32 cellular contexts compared by ENCODE assay signal in genomic region chr1:14039894-14040430, GRCh38.
DNase-seq lines count a peak whose midpoint lies in the region; ATAC-seq, FAIRE-seq and TF ChIP-seq lines count a peak whose summit lies in the region.
"Had no signal": no experiment of that assay in that cellular context is flagged by ENCODE, and none has a peak within 500 bp of the region (broad histone marks: within the 10 kb centered on the region; RNA-seq: fewer than 3 reads in every experiment).

No MANE protein-coding gene starts in this region.

- in situ Hi-C loops in GM12878 (cut with MboI): no loop called here

- intact Hi-C loops in GM12878 (cut with micrococcal nuclease; ENCODE audit: unreplicated experiment): no loop called here

- 0 out of 4 replicates have a peak, but pooled peaks of 1 of the 2 experiments have one; percentile 25 for TF ChIP-seq EP300 in GM12878 (IDR thresholded peaks at IDR 0.05; ENCODE audit: borderline replicate concordance in 1 of 2, control insufficient read depth in 1 of 2, low read depth in 2 of 2, low read length in 2 of 2)

- RAD21 ChIA-PET in GM12878 (lab: Charles Lee; ENCODE audit: unreplicated experiment): no interaction called here

- peak overlapping the region; percentile 6 for H3K27ac ChIP-seq in HUES48 (ENCODE audit: low read depth, low read length)
- no peak overlapping the region for H3K27ac ChIP-seq in GM12878 (ENCODE audit: control insufficient read depth, insufficient read depth)
- H3K27ac ChIP-seq in Peyer's patch: no peak overlapping the region
- H3K27ac ChIP-seq: breast epithelium, esophagus squamous epithelium, left ventricle myocardium inferior, testis had no signal

- TF ChIP-seq CTCF in GM12864 (IDR thresholded peaks at IDR 0.05; ENCODE audit: low read depth, low read length, missing control alignments) (no peak), GM12878 (IDR thresholded peaks at IDR 0.05 in 2 of 3, conservative IDR thresholded peaks at IDR 0.05 in 1 of 3; ENCODE audit: control insufficient read depth in 2 of 3, extremely low read depth in 1 of 3, insufficient read depth in 1 of 3, low read depth in 3 of 3, low read length in 3 of 3) (no peak), type B pancreatic cell (conservative IDR thresholded peaks at IDR 0.05) (no peak), Peyer's patch (IDR thresholded peaks at IDR 0.05) (no peak)

- peak; percentile 24 for DNase-seq in GM12864 (ENCODE audit: low read depth)
- DNase-seq in GM12878 (ENCODE audit: low read depth, low spot score): peak; percentile 16
- DNase-seq in type B pancreatic cell (ENCODE audit: extremely low spot score, unreplicated experiment): no peak
- no peak for DNase-seq in activated naive CD8-positive, alpha-beta T cell treated with anti-CD3 and anti-CD28 coated beads for 36 hours
- DNase-seq in Peyer's patch: no peak
- DNase-seq in MV-4-11 (lab: John Stamatoyannopoulos, UW): no peak
- DNase-seq: activated CD8-positive, alpha-beta T cell treated with anti-CD3 and anti-CD28 coated beads for 36 hours; cortex of kidney; esophagus squamous epithelium; GOT3; immature natural killer cell; IMR-90; left ventricle myocardium inferior; naive thymus-derived CD8-positive, alpha-beta T cell; NCI-H1417; NCI-H2081 treated with DMSO at 0.1 percent for 48 hours; NCI-H226; NCI-H774; stimulated activated naive CD8-positive, alpha-beta T cell treated with anti-CD3 and anti-CD28 coated beads, Interleukin-15, Interleukin-2, amounts not matched to agents 100 U/mL and 50 U/mL, for 24 hours; testis had no signal

- H3K4me1 Mint-ChIP-seq in type B pancreatic cell (ENCODE audit: unreplicated experiment): no peaks in the 10 kb centered on the region
- peaks cover 2% of the 10 kb centered on the region for H3K4me1 Mint-ChIP-seq in activated naive CD8-positive, alpha-beta T cell treated with anti-CD3 and anti-CD28 coated beads for 36 hours
- H3K4me1 Mint-ChIP-seq: activated naive CD4-positive, alpha-beta T cell treated with anti-CD3 and anti-CD28 coated beads, Interleukin-2, amount 50 U/mL, for 24 hours; activated T-helper 17 cell treated with anti-CD3 and anti-CD28 coated beads, Interleukin-2, amount 50 U/mL, for 72 hours; CD4-positive, CD25-positive, alpha-beta regulatory T cell; immature natural killer cell; mesothelial cell of epicardium; naive thymus-derived CD8-positive, alpha-beta T cell had no signal

- H4K20me1 ChIP-seq in GM12878 (ENCODE audit: control insufficient read depth, insufficient read depth): no peaks in the 10 kb centered on the region

- WGBS in GM12878 (ENCODE audit: insufficient coverage, insufficient replicate concordance, low lambda C conversion rate, missing lambda C conversion rate): 16% methylated on average over 9 of the region's 9 CpGs

- FAIRE-seq in GM12878 (lab: Jason Lieb, UNC) (no peak), islet of Langerhans (lab: Jason Lieb, UNC) (peak; percentile 92)
- FAIRE-seq: A204.1, D721Med, frontal cortex, GM19239 had no signal

- no peak overlapping the region for H2AFZ ChIP-seq in GM12878 (ENCODE audit: control insufficient read depth, low read depth, low read length)

- no peak overlapping the region for H3K27ac Mint-ChIP-seq in type B pancreatic cell
- no peak overlapping the region for H3K27ac Mint-ChIP-seq in activated naive CD8-positive, alpha-beta T cell treated with anti-CD3 and anti-CD28 coated beads for 36 hours
- H3K27ac Mint-ChIP-seq: activated CD8-positive, alpha-beta T cell treated with anti-CD3 and anti-CD28 coated beads for 36 hours; activated naive CD4-positive, alpha-beta T cell treated with anti-CD3 and anti-CD28 coated beads, Interleukin-2, amount 50 U/mL, for 24 hours; activated T-helper 17 cell treated with anti-CD3 and anti-CD28 coated beads, Interleukin-2, amount 50 U/mL, for 72 hours; CD4-positive, CD25-positive, alpha-beta regulatory T cell; immature natural killer cell; mesothelial cell of epicardium had no signal

- no TSS peak for BruUV-seq in GM12878 (replicated peaks; lab: Mats Ljungman, UMichigan)

- TF ChIP-seq RAD21 in GM12878 (IDR thresholded peaks at IDR 0.05; ENCODE audit: insufficient read depth, low read depth, low read length): no peak

- H3K4me1 ChIP-seq in HUES48 (ENCODE audit: control insufficient read depth, insufficient read depth, low read length) (0 out of 2 replicates have a peak, but pooled peaks cover 6% of the 10 kb centered on the region), GM12878 (ENCODE audit: control insufficient read depth, insufficient read depth, low read length) (no peaks in the 10 kb centered on the region), Peyer's patch (no peaks in the 10 kb centered on the region)
- H3K4me1 ChIP-seq: breast epithelium, esophagus squamous epithelium, left ventricle myocardium inferior, testis had no signal

- H3K4me3 Mint-ChIP-seq in type B pancreatic cell: no peak overlapping the region
- H3K4me3 Mint-ChIP-seq in activated naive CD8-positive, alpha-beta T cell treated with anti-CD3 and anti-CD28 coated beads for 36 hours: no peak overlapping the region
- H3K4me3 Mint-ChIP-seq: activated CD8-positive, alpha-beta T cell treated with anti-CD3 and anti-CD28 coated beads for 36 hours; activated naive CD4-positive, alpha-beta T cell treated with anti-CD3 and anti-CD28 coated beads, Interleukin-2, amount 50 U/mL, for 24 hours; activated T-helper 17 cell treated with anti-CD3 and anti-CD28 coated beads, Interleukin-2, amount 50 U/mL, for 72 hours; CD4-positive, CD25-positive, alpha-beta regulatory T cell; immature natural killer cell; mesothelial cell of epicardium; naive thymus-derived CD8-positive, alpha-beta T cell had no signal

- no peak overlapping the region for H3K9ac ChIP-seq in HUES48 (ENCODE audit: low read depth, low read length)
- H3K9ac ChIP-seq in GM12878 (ENCODE audit: control insufficient read depth, insufficient read depth, low read length): no peak overlapping the region

- H3K4me3 ChIP-seq in GM12864 (ENCODE audit: low read depth, low read length) (no peak overlapping the region), HUES48 (ENCODE audit: low read depth, low read length) (no peak overlapping the region), GM12878 (no peak overlapping the region), Peyer's patch (no peak overlapping the region)
- H3K4me3 ChIP-seq: breast epithelium, esophagus squamous epithelium, left ventricle myocardium inferior, testis had no signal

- H3K9me3 ChIP-seq in HUES48 (ENCODE audit: control insufficient read depth, insufficient read depth, low read length) (peaks cover 15% of the 10 kb centered on the region), GM12878 (replicated peaks; ENCODE audit: control insufficient read depth, insufficient read depth, low read length) (no peaks in the 10 kb centered on the region; the same call in 2 of the 3 replicates), Peyer's patch (peaks cover 0 to 9% (median 3%) of the 10 kb centered on the region in 4 donors)
- H3K9me3 ChIP-seq: testis had no signal

- H3K9me3 Mint-ChIP-seq in type B pancreatic cell: no peaks in the 10 kb centered on the region
- H3K9me3 Mint-ChIP-seq in activated naive CD8-positive, alpha-beta T cell treated with anti-CD3 and anti-CD28 coated beads for 36 hours: peaks cover 22% of the 10 kb centered on the region

- no peaks in the 10 kb centered on the region for H3K36me3 Mint-ChIP-seq in type B pancreatic cell
- H3K36me3 Mint-ChIP-seq in activated naive CD8-positive, alpha-beta T cell treated with anti-CD3 and anti-CD28 coated beads for 36 hours: no peaks in the 10 kb centered on the region
- H3K36me3 Mint-ChIP-seq: CD4-positive, CD25-positive, alpha-beta regulatory T cell; immature natural killer cell; mesothelial cell of epicardium had no signal

- SMC1A ChIA-PET in GM12878 (lab: Charles Lee; ENCODE audit: uncharacterized antibody, unreplicated experiment): no interaction called here

- peaks cover 5% of the 10 kb centered on the region for H3K27me3 Mint-ChIP-seq in type B pancreatic cell
- H3K27me3 Mint-ChIP-seq in activated naive CD8-positive, alpha-beta T cell treated with anti-CD3 and anti-CD28 coated beads for 36 hours: peaks cover 4% of the 10 kb centered on the region
- H3K27me3 Mint-ChIP-seq: CD4-positive, CD25-positive, alpha-beta regulatory T cell had no signal

- POLR2A ChIA-PET in GM12878 (lab: Charles Lee): no interaction called here

- no peak for ATAC-seq in GM12878
- ATAC-seq: activated CD8-positive, alpha-beta T cell treated with anti-CD3 and anti-CD28 coated beads for 36 hours; activated T-helper 17 cell treated with anti-CD3 and anti-CD28 coated beads, Interleukin-2, amount 50 U/mL, for 72 hours; naive thymus-derived CD8-positive, alpha-beta T cell; SK-N-SH treated with all-trans-retinoic acid at 6 μM for 48 hours; stimulated activated naive CD8-positive, alpha-beta T cell treated with anti-CD3 and anti-CD28 coated beads, Interleukin-15, Interleukin-2, amounts not matched to agents 100 U/mL and 50 U/mL, for 24 hours had no signal

- no peaks in the 10 kb centered on the region for H3K79me2 ChIP-seq in GM12878 (ENCODE audit: control insufficient read depth, insufficient read depth, low read length)

- no peaks in the 10 kb centered on the region for H3K36me3 ChIP-seq in HUES48 (ENCODE audit: control insufficient read depth, insufficient read depth, low read length)
- no peaks in the 10 kb centered on the region for H3K36me3 ChIP-seq in GM12878 (ENCODE audit: control insufficient read depth in 2 of 2, insufficient read depth in 2 of 2, low read length in 1 of 2)
- no peaks in the 10 kb centered on the region for H3K36me3 ChIP-seq in Peyer's patch
- H3K36me3 ChIP-seq: breast epithelium, esophagus squamous epithelium, left ventricle myocardium inferior had no signal

- TF ChIP-seq POLR2A in GM12878 (IDR thresholded peaks at IDR 0.05; ENCODE audit: low read depth, low read length) (no peak), Peyer's patch (IDR thresholded peaks at IDR 0.05) (no peak)

- CTCF ChIA-PET in GM12878 (lab: Yijun Ruan, JAX): no interaction called here

- H3K27me3 ChIP-seq in HUES48 (ENCODE audit: control insufficient read depth, insufficient read depth, low read length): no peaks in the 10 kb centered on the region
- no peaks in the 10 kb centered on the region for H3K27me3 ChIP-seq in GM12878 (replicated peaks in 1 of 2; ENCODE audit: control insufficient read depth in 2 of 2, insufficient read depth in 2 of 2, low read length in 1 of 2)
- no peaks in the 10 kb centered on the region for H3K27me3 ChIP-seq in Peyer's patch
- H3K27me3 ChIP-seq: breast epithelium, testis had no signal

- no peak overlapping the region for H3K4me2 ChIP-seq in GM12878 (ENCODE audit: control insufficient read depth, insufficient read depth)

TF ChIP-seq in GM12878, 131 proteins besides CTCF, POLR2A, EP300 and RAD21 (continues in another document):
- TF ChIP-seq MEF2A (IDR thresholded peaks at IDR 0.05; ENCODE audit: insufficient read depth, low read depth, low read length): peak; percentile 96
- no peak for TF ChIP-seq USF1 (IDR thresholded peaks at IDR 0.05; ENCODE audit: borderline replicate concordance, extremely low read length, insufficient read depth, low read depth, low read length)

Comparison
In these comparisons a context has a peak if more than half of its experiments do, and no peak if none do; other contexts are left out.
1. DNase-seq: peak in GM12864 (single experiment) and GM12878 (single experiment); none in type B pancreatic cell (single experiment), activated naive CD8-positive, alpha-beta T cell treated with anti-CD3 and anti-CD28 coated beads for 36 hours (single experiment), Peyer's patch (0 of 3) and MV-4-11 (single experiment).